ENCODE assay signal across 9 cellular contexts in the genomic region with DNA sequence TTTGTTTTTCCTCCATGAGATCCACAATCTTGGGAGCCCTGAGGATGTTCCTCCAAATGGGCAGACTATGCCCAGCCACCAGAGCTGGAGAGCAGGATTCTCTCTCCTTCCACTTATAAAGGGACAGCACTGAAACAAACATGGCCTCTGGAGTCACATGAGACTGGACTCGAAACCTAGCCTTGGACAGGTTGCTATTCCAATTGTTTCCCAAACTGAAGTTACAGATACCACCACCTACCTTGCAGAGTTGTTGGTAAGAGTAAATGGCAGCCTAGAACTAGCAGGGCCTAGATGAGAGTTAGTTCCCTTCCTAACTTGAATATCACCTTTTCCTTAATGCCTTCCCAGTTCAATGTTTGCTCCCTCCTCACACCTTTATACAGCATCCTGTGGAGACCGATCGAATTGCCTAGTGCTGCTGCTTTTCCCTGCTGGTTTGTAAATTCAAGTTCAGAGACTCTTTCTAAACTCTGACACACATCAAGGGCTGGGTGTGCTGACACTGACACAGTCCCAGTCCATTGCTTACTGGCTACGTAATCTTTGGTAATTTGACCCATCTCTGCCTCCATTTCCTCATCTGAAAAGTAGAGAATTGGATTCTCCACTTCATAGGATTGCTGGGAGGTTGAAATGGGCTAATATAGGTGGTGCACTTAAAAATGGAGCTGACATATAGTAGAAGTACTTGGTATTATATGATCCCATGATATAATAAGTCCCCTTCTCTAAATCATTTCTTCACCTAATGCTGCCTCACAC. TPM values are rescaled to one million over a fixed set of nuclear protein-coding genes. Genes with fewer than 3 reads are reported as not detected.
DNase-seq lines count a peak whose midpoint lies in the region; TF ChIP-seq lines count a peak whose summit lies in the region.
"Had no signal": no experiment of that assay in that cellular context is flagged by ENCODE, and none has a peak within 500 bp of the region (broad histone marks: within the 10 kb centered on the region; RNA-seq: fewer than 3 reads in every experiment).

No MANE protein-coding gene starts in this region.

- no peak for DNase-seq in activated CD4-positive, alpha-beta T cell treated with anti-CD3 and anti-CD28 coated beads, Interleukin-2, amount 10 ng/mL, durations not matched to agents 7 days and 5 days
- no peak for DNase-seq in activated CD4-positive, alpha-beta T cell treated with anti-CD3 and anti-CD28 coated beads for 48 hours
- no peak for DNase-seq in testis
- no peak for DNase-seq in NCI-H345 treated with DMSO at 0.1 percent for 48 hours (lab: John Stamatoyannopoulos, UW; ENCODE audit: unreplicated experiment)
- no peak for DNase-seq in cerebellar cortex (ENCODE audit: low spot score)
- no peak for DNase-seq in NCI-H2029 treated with DMSO at 0.1 percent for 48 hours (lab: John Stamatoyannopoulos, UW)
- DNase-seq: activated CD4-positive, alpha-beta T cell treated with anti-CD3 and anti-CD28 coated beads, Interleukin-2, amount 50 U/mL, for 1 hour had no signal

- TF ChIP-seq CTCF in WI38 (IDR thresholded peaks at IDR 0.05; ENCODE audit: low read depth, low read length), result no peak
- no peak for TF ChIP-seq CTCF in testis (IDR thresholded peaks at IDR 0.05)

- intact Hi-C loops in testis (cut with DNase I; ENCODE audit: low total_unique reads), result no loop called here

- H3K4me3 Mint-ChIP-seq in activated CD4-positive, alpha-beta T cell treated with anti-CD3 and anti-CD28 coated beads, Interleukin-2, amount 10 ng/mL, durations not matched to agents 7 days and 5 days, result peak overlapping the region; percentile 86

- no peaks in the 10 kb centered on the region for H3K27me3 ChIP-seq in iPS-20b (ENCODE audit: insufficient read depth, low read length)
- no peaks in the 10 kb centered on the region for H3K27me3 ChIP-seq in testis

- no peak for TF ChIP-seq POLR2A in testis (IDR thresholded peaks at IDR 0.05)

- H3K9ac ChIP-seq in iPS-20b (ENCODE audit: low read depth, low read length), result peak overlapping the region; percentile 98; the same call in 1 of the 2 replicates

- peaks cover 10% of the 10 kb centered on the region; the same call in 1 of the 2 replicates for H3K36me3 ChIP-seq in iPS-20b (ENCODE audit: insufficient read depth, low read depth, low read length)
- no peaks in the 10 kb centered on the region for H3K36me3 ChIP-seq in testis (ENCODE audit: low read depth, missing control alignments)

- WGBS in testis, 2 donors, result 63 to 94% methylated on average over 4 of the region's 4 CpGs

- no peaks in the 10 kb centered on the region for H3K9me3 ChIP-seq in iPS-20b (ENCODE audit: insufficient read depth, low read depth, low read length)
- H3K9me3 ChIP-seq in testis, result no peaks in the 10 kb centered on the region

- no peaks in the 10 kb centered on the region for H3K9me3 Mint-ChIP-seq in activated CD4-positive, alpha-beta T cell treated with anti-CD3 and anti-CD28 coated beads, Interleukin-2, amount 10 ng/mL, durations not matched to agents 7 days and 5 days

- H3K4me1 ChIP-seq in iPS-20b (ENCODE audit: insufficient read depth, low read length) (peaks cover 10% of the 10 kb centered on the region), testis (peaks cover 13% of the 10 kb centered on the region)

- H3K27me3 Mint-ChIP-seq in activated CD4-positive, alpha-beta T cell treated with anti-CD3 and anti-CD28 coated beads, Interleukin-2, amount 10 ng/mL, durations not matched to agents 7 days and 5 days, result no peaks in the 10 kb centered on the region

- peak overlapping the region; percentile 91 for H3K4me3 ChIP-seq in WI38 (ENCODE audit: low read depth, low read length)
- H3K4me3 ChIP-seq in iPS-20b (ENCODE audit: low read length), result peak overlapping the region; percentile 99
- H3K4me3 ChIP-seq in testis, result no peak overlapping the region

- H3K36me3 Mint-ChIP-seq in activated CD4-positive, alpha-beta T cell treated with anti-CD3 and anti-CD28 coated beads, Interleukin-2, amount 10 ng/mL, durations not matched to agents 7 days and 5 days (ENCODE audit: low read depth), result peaks cover 23% of the 10 kb centered on the region

- POLR2A ChIA-PET in activated CD4-positive, alpha-beta T cell treated with anti-CD3 and anti-CD28 coated beads, Interleukin-2, amount 10 ng/mL, durations not matched to agents 7 days and 5 days (lab: Charles Lee), result no interaction called here

- CTCF ChIA-PET in activated CD4-positive, alpha-beta T cell treated with anti-CD3 and anti-CD28 coated beads, Interleukin-2, amount 10 ng/mL, durations not matched to agents 7 days and 5 days (lab: Charles Lee), result interaction anchor here (0.5 to 3.8 kb wide), 5 partner anchors 11 to 140 kb away, joined by 3 to 28 read pairs (median 3); partner anchors contain the start of gene SNUPN

- H3K4me1 Mint-ChIP-seq in activated CD4-positive, alpha-beta T cell treated with anti-CD3 and anti-CD28 coated beads, Interleukin-2, amount 10 ng/mL, durations not matched to agents 7 days and 5 days, result peaks cover 39% of the 10 kb centered on the region

- no peak overlapping the region for H3K27ac ChIP-seq in iPS-20b (ENCODE audit: low read length)
- H3K27ac ChIP-seq in testis, result peak overlapping the region; percentile 52 to 93

- peak overlapping the region; percentile 11 for H3K27ac Mint-ChIP-seq in activated CD4-positive, alpha-beta T cell treated with anti-CD3 and anti-CD28 coated beads, Interleukin-2, amount 10 ng/mL, durations not matched to agents 7 days and 5 days

RNA-seq across cellular contexts. Expression of gene IMP3, which starts 2.6 kb away (rescaled TPM):
- 10 to 100 TPM; 79.1 to 81.4 TPM for total RNA-seq in activated CD4-positive, alpha-beta T cell treated with anti-CD3 and anti-CD28 coated beads, Interleukin-2, amount 10 ng/mL, durations not matched to agents 7 days and 5 days
- total RNA-seq in testis, result 100 to 1,000 TPM in 1 of 2 donors, 10 to 100 TPM in 1; 87.5 to 111 TPM
- 32.6 TPM for polyA plus RNA-seq in testis (ENCODE audit: insufficient read depth, low read depth, low replicate concordance)

RNA-seq across cellular contexts. Expression of gene SNX33, which starts 10.3 kb away (rescaled TPM):
- total RNA-seq in activated CD4-positive, alpha-beta T cell treated with anti-CD3 and anti-CD28 coated beads, Interleukin-2, amount 10 ng/mL, durations not matched to agents 7 days and 5 days, result under 1 TPM; 0.60 to 0.79 TPM
- total RNA-seq in testis, result 10 to 100 TPM in 1 of 2 donors, 1 to 10 TPM in 1; 8.3 to 11.5 TPM
- 10.5 TPM for polyA plus RNA-seq in testis (ENCODE audit: insufficient read depth, low read depth, low replicate concordance)

RNA-seq across cellular contexts. Expression of gene SNUPN, which starts 11.9 kb away (rescaled TPM):
- total RNA-seq in activated CD4-positive, alpha-beta T cell treated with anti-CD3 and anti-CD28 coated beads, Interleukin-2, amount 10 ng/mL, durations not matched to agents 7 days and 5 days, result 10 to 100 TPM; 41.9 to 44.1 TPM
- 10 to 100 TPM; 37.0 to 44.6 TPM for total RNA-seq in testis
- polyA plus RNA-seq in testis (ENCODE audit: insufficient read depth, low read depth, low replicate concordance), result 97.5 TPM

RNA-seq across cellular contexts. Expression of gene PTPN9, which starts 58.3 kb away (rescaled TPM):
- total RNA-seq in activated CD4-positive, alpha-beta T cell treated with anti-CD3 and anti-CD28 coated beads, Interleukin-2, amount 10 ng/mL, durations not matched to agents 7 days and 5 days, result 10 to 100 TPM; 37.0 to 37.4 TPM
- total RNA-seq in testis, result 10 to 100 TPM; 14.1 to 16.3 TPM
- 20.3 TPM for polyA plus RNA-seq in testis (ENCODE audit: insufficient read depth, low read depth, low replicate concordance)

Comparison
In these comparisons a context has a peak if more than half of its experiments do, and no peak if none do; other contexts are left out.
1. H3K4me3 ChIP-seq: peak in WI38 (single experiment) and iPS-20b (single experiment); none in testis (0 of 2).
2. RNA of gene SNX33, which starts 10.3 kb away (total RNA-seq): 8.3 to 11.5 TPM in testis; 0.60 to 0.79 TPM in activated CD4-positive, alpha-beta T cell treated with anti-CD3 and anti-CD28 coated beads, Interleukin-2, amount 10 ng/mL, durations not matched to agents 7 days and 5 days; every median in the first group is over 4 times any median in the second.